Comparison of ENCODE assay signal across 8 cellular contexts in the genomic region with DNA sequence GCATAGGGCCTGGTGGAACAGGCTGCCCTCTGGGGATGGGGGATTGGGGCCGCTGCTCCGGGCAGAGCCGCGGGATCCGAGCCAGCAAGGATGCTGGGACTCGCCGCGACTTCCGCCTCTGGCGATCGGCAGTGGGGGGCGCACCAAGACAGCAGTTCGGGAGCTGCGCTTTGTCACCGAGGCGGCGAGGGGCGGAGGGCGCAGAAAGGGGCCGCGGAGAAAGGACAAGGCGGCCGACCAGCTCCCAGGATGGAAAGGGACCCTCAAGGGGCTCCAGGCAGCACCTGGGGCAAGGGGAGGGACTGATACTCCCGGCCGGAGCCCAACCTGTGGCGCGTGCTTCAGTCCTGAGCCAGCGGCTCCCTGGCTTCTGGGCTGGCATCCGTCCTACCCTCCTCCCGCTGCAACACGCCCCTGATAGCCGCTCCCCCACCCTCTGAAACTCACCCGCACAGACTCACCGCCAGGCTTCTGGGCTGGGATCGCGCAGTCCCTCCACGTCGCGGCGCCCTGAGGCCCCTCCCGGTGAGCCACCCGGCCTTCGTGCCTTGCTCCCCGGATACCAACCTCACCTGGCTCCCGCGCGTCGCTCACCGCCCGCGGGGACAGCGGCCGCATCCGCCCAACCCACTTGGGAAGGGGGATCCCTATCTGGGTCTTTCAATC. TPM values are rescaled to one million over a fixed set of nuclear protein-coding genes. Genes with fewer than 3 reads are reported as not detected.
DNase-seq lines count a peak whose midpoint lies in the region; ATAC-seq and TF ChIP-seq lines count a peak whose summit lies in the region.

No MANE protein-coding gene starts in this region.

- H3K4me1 ChIP-seq in HCT116 (ENCODE audit: control insufficient read depth in 1 of 2, insufficient read depth in 2 of 2, low read length in 2 of 2) (peaks cover 0 to 16% of the 10 kb centered on the region in 2 experiments; a peak in 2 of 4 replicates), neural progenitor cell (peaks cover 16% of the 10 kb centered on the region)

- H3K27ac Mint-ChIP-seq in CD14-positive monocyte (no peak overlapping the region), neural progenitor cell (no peak overlapping the region)

- H3K9me3 Mint-ChIP-seq in CD14-positive monocyte: peaks cover 0 to 22% (median 4%) of the 10 kb centered on the region in 7 donors
- H3K9me3 Mint-ChIP-seq in neural progenitor cell: no peaks in the 10 kb centered on the region

- H3K27me3 ChIP-seq in HCT116 (ENCODE audit: insufficient read depth, low read length) (no peaks in the 10 kb centered on the region), neural progenitor cell (peaks cover 100% of the 10 kb centered on the region)

- H3K9me3 ChIP-seq in HCT116 (ENCODE audit: control insufficient read depth in 1 of 2, insufficient read depth in 1 of 2, low read depth in 1 of 2, low read length in 2 of 2): no peaks in the 10 kb centered on the region
- H3K9me3 ChIP-seq in neural progenitor cell (ENCODE audit: low read depth): no peaks in the 10 kb centered on the region

- peaks cover 7% of the 10 kb centered on the region for H3F3A ChIP-seq in neural progenitor cell (ENCODE audit: low read depth)

- H3K27me3 Mint-ChIP-seq in CD14-positive monocyte (ENCODE audit: low read depth in 3 of 3): peaks cover 77 to 88% (median 87%) of the 10 kb centered on the region in 3 donors
- peaks cover 60% of the 10 kb centered on the region for H3K27me3 Mint-ChIP-seq in neural progenitor cell (ENCODE audit: insufficient read depth, low read depth)

- H3K36me3 Mint-ChIP-seq in CD14-positive monocyte (peaks cover 3 to 16% of the 10 kb centered on the region in 2 donors), neural progenitor cell (no peaks in the 10 kb centered on the region)

- RAD21 ChIA-PET in HCT116 (lab: Charles Lee; ENCODE audit: low non-redundant PET in 1 of 2, low total read pairs in 2 of 2, uncharacterized antibody in 2 of 2, unreplicated experiment in 2 of 2): interaction anchor here in 1 of 2 experiments (0.6 to 1.2 kb wide), 2 partner anchors 40 to 53 kb away, joined by 3 read pairs; no protein-coding TSS in a partner anchor

- no peaks in the 10 kb centered on the region for H3K79me2 ChIP-seq in HCT116 (ENCODE audit: insufficient read depth, low read length)
- H3K79me2 ChIP-seq in neural progenitor cell (ENCODE audit: low read depth): no peaks in the 10 kb centered on the region

- TF ChIP-seq CTCF in CD14-positive monocyte (IDR thresholded peaks at IDR 0.05) (peak; percentile 39), HCT116 (IDR thresholded peaks at IDR 0.05 in 2 of 3, conservative IDR thresholded peaks at IDR 0.05 in 1 of 3; ENCODE audit: borderline replicate concordance in 1 of 3, insufficient read depth in 1 of 3, low read depth in 2 of 3, low read length in 2 of 3) (peak; percentile 48 to 73 (median 57); a peak in 5 of 6 replicates), neural progenitor cell (IDR thresholded peaks at IDR 0.05) (peak; percentile 69)

- peak overlapping the region; percentile 61 for H3K9ac ChIP-seq in HCT116 (ENCODE audit: low read length)
- H3K9ac ChIP-seq in neural progenitor cell: no peak overlapping the region

- H4K20me1 ChIP-seq in HCT116 (ENCODE audit: insufficient read depth): no peaks in the 10 kb centered on the region
- H4K20me1 ChIP-seq in neural progenitor cell (ENCODE audit: low read depth): peaks cover 18% of the 10 kb centered on the region

- intact Hi-C loops in CD14-positive monocyte (cut with micrococcal nuclease): loop anchor here in 1 of 2 donors (5.0 kb wide), 1 partner anchor 1178 kb away; no protein-coding TSS in a partner anchor
- intact Hi-C loops in HCT116 (cut with micrococcal nuclease): loop anchor here (1.0 kb wide), 2 partner anchors 341 to 370 kb away; no protein-coding TSS in a partner anchor

- no TSS peak for BruUV-seq in HCT116 (replicated peaks; lab: Mats Ljungman, UMichigan)

- H3K4me3 ChIP-seq in HCT116 (replicated peaks in 1 of 2; ENCODE audit: low read depth in 1 of 2, low read length in 2 of 2): peak overlapping the region; percentile 57 to 66
- H3K4me3 ChIP-seq in neural progenitor cell: peak overlapping the region; percentile 53

- TF ChIP-seq POLR2A in HCT116 (IDR thresholded peaks at IDR 0.05; ENCODE audit: borderline replicate concordance, extremely low read depth, insufficient read depth, insufficient read length): peak; percentile 34

- H3K4me3 Mint-ChIP-seq in CD14-positive monocyte (peak overlapping the region; percentile 51 to 88), neural progenitor cell (peak overlapping the region; percentile 81)

- peak; percentile 93 for TF ChIP-seq RAD21 in HCT116 (IDR thresholded peaks at IDR 0.05; ENCODE audit: low read depth)

- H2AFZ ChIP-seq in HCT116 (ENCODE audit: low read depth, low read length, poor library complexity, severe bottlenecking) (peak overlapping the region; percentile 95), neural progenitor cell (replicated peaks) (peak overlapping the region; percentile 61)

- DNase-seq in CD14-positive monocyte (ENCODE audit: low spot score) (no peak), HCT116 (ENCODE audit: low read depth, low spot score) (peak; percentile 16), RPMI7951 (ENCODE audit: low read depth) (peak; percentile 50), fibroblast of gingiva (ENCODE audit: low read depth) (peak; percentile 7), neural progenitor cell (ENCODE audit: low spot score) (peak; percentile 91), NCI-H446 treated with DMSO at 0.1 percent for 48 hours (lab: John Stamatoyannopoulos, UW) (no peak), hepatic stellate cell (ENCODE audit: low spot score) (no peak)

- POLR2A ChIA-PET in HCT116 (lab: Charles Lee): no interaction called here

- CTCF ChIA-PET in HCT116 (lab: Charles Lee): interaction anchor here (1.2 to 2.2 kb wide), 2 partner anchors 300 to 371 kb away, joined by 3 to 9 read pairs; no protein-coding TSS in a partner anchor

- peak; percentile 91 for ATAC-seq in HCT116
- no peak for ATAC-seq in GM18909 (IDR thresholded peaks at IDR 0.05; ENCODE audit: poor library complexity, unreplicated experiment)

- H3K27ac ChIP-seq in HCT116 (ENCODE audit: low read depth, low read length): peak overlapping the region; percentile 19; the same call in 1 of the 2 replicates
- no peak overlapping the region for H3K27ac ChIP-seq in neural progenitor cell

- peak overlapping the region; percentile 89 for H3K4me2 ChIP-seq in HCT116 (ENCODE audit: low read length)
- H3K4me2 ChIP-seq in neural progenitor cell: peak overlapping the region; percentile 72

- H3K36me3 ChIP-seq in HCT116 (ENCODE audit: control insufficient read depth in 1 of 2, insufficient read depth in 2 of 2, low read length in 2 of 2) (no peaks in the 10 kb centered on the region), neural progenitor cell (no peaks in the 10 kb centered on the region)

- H3K4me1 Mint-ChIP-seq in CD14-positive monocyte (peaks cover 19% of the 10 kb centered on the region), neural progenitor cell (peaks cover 9% of the 10 kb centered on the region)

- H3K9me2 ChIP-seq in HCT116 (ENCODE audit: insufficient read depth): no peaks in the 10 kb centered on the region

TF ChIP-seq in HCT116, 20 proteins besides CTCF, POLR2A, EP300 and RAD21:
- TF ChIP-seq ZNF274 (IDR thresholded peaks at IDR 0.05; ENCODE audit: low read depth, low read length) (no peak), EZH2 (IDR thresholded peaks at IDR 0.05) (no peak), SIN3A (IDR thresholded peaks at IDR 0.05; ENCODE audit: low read depth) (no peak), POLR2AphosphoS5 (IDR thresholded peaks at IDR 0.05; ENCODE audit: low read depth, low read length) (peak; percentile 53), CBX3 (IDR thresholded peaks at IDR 0.05; ENCODE audit: low read depth) (no peak), EGR1 (IDR thresholded peaks at IDR 0.05; ENCODE audit: low read depth) (no peak), CEBPB (IDR thresholded peaks at IDR 0.05; ENCODE audit: low read depth) (no peak), TCF7L2 (IDR thresholded peaks at IDR 0.05; ENCODE audit: borderline replicate concordance, extremely low read depth, insufficient read depth, insufficient read length) (peak; percentile 50), ELF1 (IDR thresholded peaks at IDR 0.05; ENCODE audit: borderline replicate concordance, low read depth) (peak; percentile 66), ZFX (IDR thresholded peaks at IDR 0.05) (peak; percentile 24; the same call in 1 of the 2 replicates)

RNA-seq across cellular contexts. Expression of a gene that starts 7.1 kb away (rescaled TPM):
- not detected for polyA plus RNA-seq in CD14-positive monocyte
- total RNA-seq in HCT116 (2021; ENCODE audit: unreplicated experiment) (0.25 TPM), neural progenitor cell (ENCODE audit: low replicate concordance) (not detected in 2 replicates)
- polyA plus RNA-seq in HCT116 (2012): 0.07 and 0.09 TPM in 2 replicates
- not detected in 2 replicates for total RNA-seq in RPMI7951 (2014; rRNA removed; shearing (Covaris generic))

RNA-seq across cellular contexts. Expression of a gene that starts 35.6 kb away (rescaled TPM):
- polyA plus RNA-seq in CD14-positive monocyte: not detected
- total RNA-seq in HCT116 (2021; ENCODE audit: unreplicated experiment): 3.6 TPM
- 0.91 and 1.3 TPM in 2 replicates for polyA plus RNA-seq in HCT116 (2012)
- total RNA-seq in RPMI7951 (2014; rRNA removed; shearing (Covaris generic)): 1.7 and 2.3 TPM in 2 replicates
- not detected in 2 replicates for total RNA-seq in neural progenitor cell (ENCODE audit: low replicate concordance)

RNA-seq across cellular contexts. Expression of a gene that starts 50.5 kb away (rescaled TPM):
- polyA plus RNA-seq in CD14-positive monocyte: not detected
- total RNA-seq in HCT116 (2021; ENCODE audit: unreplicated experiment) (6.8 TPM), neural progenitor cell (ENCODE audit: low replicate concordance) (not detected in 2 replicates)
- polyA plus RNA-seq in HCT116 (2012): 3.9 and 4.6 TPM in 2 replicates
- 1.4 and 1.9 TPM in 2 replicates for total RNA-seq in RPMI7951 (2014; rRNA removed; shearing (Covaris generic))

Comparison
In these comparisons a context has a peak if more than half of its experiments do, and no peak if none do; other contexts are left out.
1. DNase-seq: peak in HCT116 (single experiment), RPMI7951 (single experiment), fibroblast of gingiva (single experiment) and neural progenitor cell (single experiment); none in CD14-positive monocyte (single experiment), NCI-H446 treated with DMSO at 0.1 percent for 48 hours (single experiment) and hepatic stellate cell (single experiment).
2. Peak in every context shown above with its lines, with median percentiles within 50 percentile points of each other: CTCF ChIP-seq.